1 cellular context compared by ENCODE assay signal in genomic region chr6:35922139-35922554, GRCh38.
TF ChIP-seq lines count a peak whose summit lies in the region.

No MANE protein-coding gene starts in this region.

TF ChIP-seq in A549, 52 proteins besides CTCF, POLR2A, EP300 and RAD21 (continued from another document):
- no peak for TF ChIP-seq CBX2 (IDR thresholded peaks at IDR 0.05; ENCODE audit: borderline replicate concordance, low read depth)
- no peak for TF ChIP-seq MAFK (IDR thresholded peaks at IDR 0.05; ENCODE audit: partially characterized antibody)
- no peak for TF ChIP-seq TFCP2L1 (CRISPR knock-in tag; IDR thresholded peaks at IDR 0.05)
- TF ChIP-seq ZC3H11A (IDR thresholded peaks at IDR 0.05): no peak
- TF ChIP-seq HOXA7 (CRISPR knock-in tag; IDR thresholded peaks at IDR 0.05): no peak
- no peak for TF ChIP-seq KDM5A (IDR thresholded peaks at IDR 0.05)
- TF ChIP-seq TP53 (CRISPR knock-in tag; IDR thresholded peaks at IDR 0.05): no peak
- no peak for TF ChIP-seq HOXB13 (CRISPR knock-in tag; IDR thresholded peaks at IDR 0.05; ENCODE audit: low read depth)
- TF ChIP-seq PHF8 (IDR thresholded peaks at IDR 0.05; ENCODE audit: borderline replicate concordance, low read depth): no peak
- no peak for TF ChIP-seq CHD4 (IDR thresholded peaks at IDR 0.05; ENCODE audit: borderline replicate concordance)
